ENCODE assay signal across 1 cellular context in the genomic region with DNA sequence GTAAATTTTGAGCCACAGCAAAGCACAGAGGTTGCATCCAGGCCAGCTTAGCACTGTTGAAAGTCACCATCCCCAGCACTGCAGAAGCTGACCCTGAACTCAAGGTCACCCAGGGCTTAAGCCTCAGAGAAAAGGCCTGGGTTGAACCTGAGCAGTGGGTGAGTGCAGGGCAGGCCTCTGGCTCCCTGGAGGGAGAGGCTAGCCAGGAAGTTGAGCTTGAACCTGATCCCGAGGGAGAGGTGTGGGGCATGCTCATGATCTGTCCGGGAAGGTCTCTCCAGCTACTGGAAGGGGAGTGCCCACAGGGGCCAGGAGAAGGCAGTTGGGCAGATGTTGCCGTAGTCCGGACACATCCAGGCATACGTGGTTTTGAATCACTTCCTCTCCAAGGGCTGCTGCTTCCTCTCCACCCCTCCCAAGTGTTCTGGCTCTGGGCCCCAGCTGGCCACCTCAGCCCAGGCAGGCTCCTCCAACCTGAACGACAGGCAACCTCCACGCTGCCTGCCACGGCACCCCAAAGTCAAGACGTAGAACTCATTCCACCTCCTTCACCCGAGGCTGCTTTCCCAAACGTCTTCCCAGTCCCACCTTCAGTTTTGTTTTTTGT.
TF ChIP-seq lines count a peak whose summit lies in the region.

No MANE protein-coding gene starts in this region.

TF ChIP-seq in HepG2, 621 proteins besides CTCF, POLR2A, EP300 and RAD21 (continued from another document and continues in another):
- peak; percentile 95 for TF ChIP-seq SAP130 (CRISPR knock-in tag; IDR thresholded peaks at IDR 0.05; ENCODE audit: low read depth)
- no peak for TF ChIP-seq CREB1 (IDR thresholded peaks at IDR 0.05)
- TF ChIP-seq CREB1 (CRISPR knock-in tag; IDR thresholded peaks at IDR 0.05) = no peak
- TF ChIP-seq ZC3H13 (CRISPR knock-in tag; IDR thresholded peaks at IDR 0.05) = peak; percentile 50; the same call in 1 of the 2 replicates
- TF ChIP-seq ZNF607 (CRISPR knock-in tag; IDR thresholded peaks at IDR 0.05; ENCODE audit: borderline replicate concordance) = 0 out of 2 replicates have a peak, but pooled peaks have one; percentile 60
- peak; percentile 93 for TF ChIP-seq HNF4A (CRISPR knock-in tag; IDR thresholded peaks at IDR 0.05)
- no peak for TF ChIP-seq MYNN (CRISPR knock-in tag; IDR thresholded peaks at IDR 0.05; ENCODE audit: low read depth)
- TF ChIP-seq IRF2 (CRISPR knock-in tag; IDR thresholded peaks at IDR 0.05) = peak; percentile 98
- no peak; the same call in 1 of the 2 replicates for TF ChIP-seq GFI1 (CRISPR knock-in tag; IDR thresholded peaks at IDR 0.05; ENCODE audit: borderline replicate concordance)
- no peak for TF ChIP-seq JARID2 (CRISPR knock-in tag; IDR thresholded peaks at IDR 0.05; ENCODE audit: insufficient replicate concordance)
- TF ChIP-seq TMF1 (CRISPR knock-in tag; IDR thresholded peaks at IDR 0.05; ENCODE audit: low read depth) = peak; percentile 89
- TF ChIP-seq NFIC (IDR thresholded peaks at IDR 0.05; ENCODE audit: low read length) = no peak
- 0 out of 2 replicates have a peak, but pooled peaks have one; percentile 46 for TF ChIP-seq ZNF3 (CRISPR knock-in tag; IDR thresholded peaks at IDR 0.05)
- TF ChIP-seq CENPT (CRISPR knock-in tag; IDR thresholded peaks at IDR 0.05; ENCODE audit: low read depth) = peak; percentile 57; the same call in 1 of the 2 replicates
- TF ChIP-seq, protein P1, sequence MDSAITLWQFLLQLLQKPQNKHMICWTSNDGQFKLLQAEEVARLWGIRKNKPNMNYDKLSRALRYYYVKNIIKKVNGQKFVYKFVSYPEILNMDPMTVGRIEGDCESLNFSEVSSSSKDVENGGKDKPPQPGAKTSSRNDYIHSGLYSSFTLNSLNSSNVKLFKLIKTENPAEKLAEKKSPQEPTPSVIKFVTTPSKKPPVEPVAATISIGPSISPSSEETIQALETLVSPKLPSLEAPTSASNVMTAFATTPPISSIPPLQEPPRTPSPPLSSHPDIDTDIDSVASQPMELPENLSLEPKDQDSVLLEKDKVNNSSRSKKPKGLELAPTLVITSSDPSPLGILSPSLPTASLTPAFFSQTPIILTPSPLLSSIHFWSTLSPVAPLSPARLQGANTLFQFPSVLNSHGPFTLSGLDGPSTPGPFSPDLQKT (CRISPR knock-in tag; IDR thresholded peaks at IDR 0.05; ENCODE audit: borderline replicate concordance) = no peak
- no peak for TF ChIP-seq ZNF24 (IDR thresholded peaks at IDR 0.05)
- TF ChIP-seq KLF16 (CRISPR knock-in tag; IDR thresholded peaks at IDR 0.05) = peak in 1 of 2 experiments; percentile 43; a peak in 1 of 4 replicates
- TF ChIP-seq, protein P2, sequence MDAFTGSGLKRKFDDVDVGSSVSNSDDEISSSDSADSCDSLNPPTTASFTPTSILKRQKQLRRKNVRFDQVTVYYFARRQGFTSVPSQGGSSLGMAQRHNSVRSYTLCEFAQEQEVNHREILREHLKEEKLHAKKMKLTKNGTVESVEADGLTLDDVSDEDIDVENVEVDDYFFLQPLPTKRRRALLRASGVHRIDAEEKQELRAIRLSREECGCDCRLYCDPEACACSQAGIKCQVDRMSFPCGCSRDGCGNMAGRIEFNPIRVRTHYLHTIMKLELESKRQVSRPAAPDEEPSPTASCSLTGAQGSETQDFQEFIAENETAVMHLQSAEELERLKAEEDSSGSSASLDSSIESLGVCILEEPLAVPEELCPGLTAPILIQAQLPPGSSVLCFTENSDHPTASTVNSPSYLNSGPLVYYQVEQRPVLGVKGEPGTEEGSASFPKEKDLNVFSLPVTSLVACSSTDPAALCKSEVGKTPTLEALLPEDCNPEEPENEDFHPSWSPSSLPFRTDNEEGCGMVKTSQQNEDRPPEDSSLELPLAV (CRISPR knock-in tag; conservative IDR thresholded peaks at IDR 0.05; ENCODE audit: low read depth) = no peak
- TF ChIP-seq, protein P3, sequence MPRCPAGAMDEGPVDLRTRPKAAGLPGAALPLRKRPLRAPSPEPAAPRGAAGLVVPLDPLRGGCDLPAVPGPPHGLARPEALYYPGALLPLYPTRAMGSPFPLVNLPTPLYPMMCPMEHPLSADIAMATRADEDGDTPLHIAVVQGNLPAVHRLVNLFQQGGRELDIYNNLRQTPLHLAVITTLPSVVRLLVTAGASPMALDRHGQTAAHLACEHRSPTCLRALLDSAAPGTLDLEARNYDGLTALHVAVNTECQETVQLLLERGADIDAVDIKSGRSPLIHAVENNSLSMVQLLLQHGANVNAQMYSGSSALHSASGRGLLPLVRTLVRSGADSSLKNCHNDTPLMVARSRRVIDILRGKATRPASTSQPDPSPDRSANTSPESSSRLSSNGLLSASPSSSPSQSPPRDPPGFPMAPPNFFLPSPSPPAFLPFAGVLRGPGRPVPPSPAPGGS (CRISPR knock-in tag; IDR thresholded peaks at IDR 0.05) = peak; percentile 96
- TF ChIP-seq CBFB (CRISPR knock-in tag; IDR thresholded peaks at IDR 0.05) = peak; percentile 70; the same call in 1 of the 2 replicates
- TF ChIP-seq, protein P4, sequence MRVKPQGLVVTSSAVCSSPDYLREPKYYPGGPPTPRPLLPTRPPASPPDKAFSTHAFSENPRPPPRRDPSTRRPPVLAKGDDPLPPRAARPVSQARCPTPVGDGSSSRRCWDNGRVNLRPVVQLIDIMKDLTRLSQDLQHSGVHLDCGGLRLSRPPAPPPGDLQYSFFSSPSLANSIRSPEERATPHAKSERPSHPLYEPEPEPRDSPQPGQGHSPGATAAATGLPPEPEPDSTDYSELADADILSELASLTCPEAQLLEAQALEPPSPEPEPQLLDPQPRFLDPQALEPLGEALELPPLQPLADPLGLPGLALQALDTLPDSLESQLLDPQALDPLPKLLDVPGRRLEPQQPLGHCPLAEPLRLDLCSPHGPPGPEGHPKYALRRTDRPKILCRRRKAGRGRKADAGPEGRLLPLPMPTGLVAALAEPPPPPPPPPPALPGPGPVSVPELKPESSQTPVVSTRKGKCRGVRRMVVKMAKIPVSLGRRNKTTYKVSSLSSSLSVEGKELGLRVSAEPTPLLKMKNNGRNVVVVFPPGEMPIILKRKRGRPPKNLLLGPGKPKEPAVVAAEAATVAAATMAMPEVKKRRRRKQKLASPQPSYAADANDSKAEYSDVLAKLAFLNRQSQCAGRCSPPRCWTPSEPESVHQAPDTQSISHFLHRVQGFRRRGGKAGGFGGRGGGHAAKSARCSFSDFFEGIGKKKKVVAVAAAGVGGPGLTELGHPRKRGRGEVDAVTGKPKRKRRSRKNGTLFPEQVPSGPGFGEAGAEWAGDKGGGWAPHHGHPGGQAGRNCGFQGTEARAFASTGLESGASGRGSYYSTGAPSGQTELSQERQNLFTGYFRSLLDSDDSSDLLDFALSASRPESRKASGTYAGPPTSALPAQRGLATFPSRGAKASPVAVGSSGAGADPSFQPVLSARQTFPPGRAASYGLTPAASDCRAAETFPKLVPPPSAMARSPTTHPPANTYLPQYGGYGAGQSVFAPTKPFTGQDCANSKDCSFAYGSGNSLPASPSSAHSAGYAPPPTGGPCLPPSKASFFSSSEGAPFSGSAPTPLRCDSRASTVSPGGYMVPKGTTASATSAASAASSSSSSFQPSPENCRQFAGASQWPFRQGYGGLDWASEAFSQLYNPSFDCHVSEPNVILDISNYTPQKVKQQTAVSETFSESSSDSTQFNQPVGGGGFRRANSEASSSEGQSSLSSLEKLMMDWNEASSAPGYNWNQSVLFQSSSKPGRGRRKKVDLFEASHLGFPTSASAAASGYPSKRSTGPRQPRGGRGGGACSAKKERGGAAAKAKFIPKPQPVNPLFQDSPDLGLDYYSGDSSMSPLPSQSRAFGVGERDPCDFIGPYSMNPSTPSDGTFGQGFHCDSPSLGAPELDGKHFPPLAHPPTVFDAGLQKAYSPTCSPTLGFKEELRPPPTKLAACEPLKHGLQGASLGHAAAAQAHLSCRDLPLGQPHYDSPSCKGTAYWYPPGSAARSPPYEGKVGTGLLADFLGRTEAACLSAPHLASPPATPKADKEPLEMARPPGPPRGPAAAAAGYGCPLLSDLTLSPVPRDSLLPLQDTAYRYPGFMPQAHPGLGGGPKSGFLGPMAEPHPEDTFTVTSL (CRISPR knock-in tag; IDR thresholded peaks at IDR 0.05; ENCODE audit: borderline replicate concordance) = no peak; the same call in 1 of the 2 replicates
- TF ChIP-seq ZBTB42 (CRISPR knock-in tag; IDR thresholded peaks at IDR 0.05) = peak; percentile 93; the same call in 1 of the 2 replicates
- TF ChIP-seq FOXM1 (CRISPR knock-in tag; IDR thresholded peaks at IDR 0.05) = 0 out of 2 replicates have a peak, but pooled peaks have one; percentile 14
- TF ChIP-seq MEIS2 (CRISPR knock-in tag; IDR thresholded peaks at IDR 0.05) = no peak; the same call in 1 of the 2 replicates
- TF ChIP-seq, protein P5, sequence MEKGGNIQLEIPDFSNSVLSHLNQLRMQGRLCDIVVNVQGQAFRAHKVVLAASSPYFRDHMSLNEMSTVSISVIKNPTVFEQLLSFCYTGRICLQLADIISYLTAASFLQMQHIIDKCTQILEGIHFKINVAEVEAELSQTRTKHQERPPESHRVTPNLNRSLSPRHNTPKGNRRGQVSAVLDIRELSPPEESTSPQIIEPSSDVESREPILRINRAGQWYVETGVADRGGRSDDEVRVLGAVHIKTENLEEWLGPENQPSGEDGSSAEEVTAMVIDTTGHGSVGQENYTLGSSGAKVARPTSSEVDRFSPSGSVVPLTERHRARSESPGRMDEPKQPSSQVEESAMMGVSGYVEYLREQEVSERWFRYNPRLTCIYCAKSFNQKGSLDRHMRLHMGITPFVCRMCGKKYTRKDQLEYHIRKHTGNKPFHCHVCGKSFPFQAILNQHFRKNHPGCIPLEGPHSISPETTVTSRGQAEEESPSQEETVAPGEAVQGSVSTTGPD (CRISPR knock-in tag; IDR thresholded peaks at IDR 0.05) = no peak
- TF ChIP-seq U2AF1 (optimal IDR thresholded peaks at IDR 0.05; ENCODE audit: low read depth, low read length) = no peak
- TF ChIP-seq CEBPG (CRISPR knock-in tag; IDR thresholded peaks at IDR 0.05) = peak; percentile 61
- TF ChIP-seq GLI4 (CRISPR knock-in tag; IDR thresholded peaks at IDR 0.05; ENCODE audit: borderline replicate concordance) = peak; percentile 99
- TF ChIP-seq IKZF1 (IDR thresholded peaks at IDR 0.05) = no peak
- peak; percentile 50 for TF ChIP-seq ZC3H4 (CRISPR knock-in tag; IDR thresholded peaks at IDR 0.05; ENCODE audit: borderline replicate concordance)
- TF ChIP-seq TBL1XR1 (IDR thresholded peaks at IDR 0.05; ENCODE audit: borderline replicate concordance, low read length, partially characterized antibody) = peak; percentile 100
- TF ChIP-seq, protein P6, sequence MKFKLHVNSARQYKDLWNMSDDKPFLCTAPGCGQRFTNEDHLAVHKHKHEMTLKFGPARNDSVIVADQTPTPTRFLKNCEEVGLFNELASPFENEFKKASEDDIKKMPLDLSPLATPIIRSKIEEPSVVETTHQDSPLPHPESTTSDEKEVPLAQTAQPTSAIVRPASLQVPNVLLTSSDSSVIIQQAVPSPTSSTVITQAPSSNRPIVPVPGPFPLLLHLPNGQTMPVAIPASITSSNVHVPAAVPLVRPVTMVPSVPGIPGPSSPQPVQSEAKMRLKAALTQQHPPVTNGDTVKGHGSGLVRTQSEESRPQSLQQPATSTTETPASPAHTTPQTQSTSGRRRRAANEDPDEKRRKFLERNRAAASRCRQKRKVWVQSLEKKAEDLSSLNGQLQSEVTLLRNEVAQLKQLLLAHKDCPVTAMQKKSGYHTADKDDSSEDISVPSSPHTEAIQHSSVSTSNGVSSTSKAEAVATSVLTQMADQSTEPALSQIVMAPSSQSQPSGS (CRISPR knock-in tag; IDR thresholded peaks at IDR 0.05) = peak; percentile 86
- TF ChIP-seq ZFP36L1 (CRISPR knock-in tag; IDR thresholded peaks at IDR 0.05) = no peak; the same call in 1 of the 2 replicates
- no peak for TF ChIP-seq TSC22D2 (CRISPR knock-in tag; IDR thresholded peaks at IDR 0.05; ENCODE audit: borderline replicate concordance)
- 0 out of 2 replicates have a peak, but pooled peaks have one; percentile 37 for TF ChIP-seq HIVEP1 (CRISPR knock-in tag; IDR thresholded peaks at IDR 0.05)
- TF ChIP-seq, protein P7, sequence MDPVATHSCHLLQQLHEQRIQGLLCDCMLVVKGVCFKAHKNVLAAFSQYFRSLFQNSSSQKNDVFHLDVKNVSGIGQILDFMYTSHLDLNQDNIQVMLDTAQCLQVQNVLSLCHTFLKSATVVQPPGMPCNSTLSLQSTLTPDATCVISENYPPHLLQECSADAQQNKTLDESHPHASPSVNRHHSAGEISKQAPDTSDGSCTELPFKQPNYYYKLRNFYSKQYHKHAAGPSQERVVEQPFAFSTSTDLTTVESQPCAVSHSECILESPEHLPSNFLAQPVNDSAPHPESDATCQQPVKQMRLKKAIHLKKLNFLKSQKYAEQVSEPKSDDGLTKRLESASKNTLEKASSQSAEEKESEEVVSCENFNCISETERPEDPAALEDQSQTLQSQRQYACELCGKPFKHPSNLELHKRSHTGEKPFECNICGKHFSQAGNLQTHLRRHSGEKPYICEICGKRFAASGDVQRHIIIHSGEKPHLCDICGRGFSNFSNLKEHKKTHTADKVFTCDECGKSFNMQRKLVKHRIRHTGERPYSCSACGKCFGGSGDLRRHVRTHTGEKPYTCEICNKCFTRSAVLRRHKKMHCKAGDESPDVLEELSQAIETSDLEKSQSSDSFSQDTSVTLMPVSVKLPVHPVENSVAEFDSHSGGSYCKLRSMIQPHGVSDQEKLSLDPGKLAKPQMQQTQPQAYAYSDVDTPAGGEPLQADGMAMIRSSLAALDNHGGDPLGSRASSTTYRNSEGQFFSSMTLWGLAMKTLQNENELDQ (CRISPR knock-in tag; IDR thresholded peaks at IDR 0.05; ENCODE audit: borderline replicate concordance) = no peak
- peak; percentile 99; the same call in 1 of the 2 replicates for TF ChIP-seq ZNF337 (CRISPR knock-in tag; IDR thresholded peaks at IDR 0.05; ENCODE audit: borderline replicate concordance, low read depth)
- TF ChIP-seq, protein P8, sequence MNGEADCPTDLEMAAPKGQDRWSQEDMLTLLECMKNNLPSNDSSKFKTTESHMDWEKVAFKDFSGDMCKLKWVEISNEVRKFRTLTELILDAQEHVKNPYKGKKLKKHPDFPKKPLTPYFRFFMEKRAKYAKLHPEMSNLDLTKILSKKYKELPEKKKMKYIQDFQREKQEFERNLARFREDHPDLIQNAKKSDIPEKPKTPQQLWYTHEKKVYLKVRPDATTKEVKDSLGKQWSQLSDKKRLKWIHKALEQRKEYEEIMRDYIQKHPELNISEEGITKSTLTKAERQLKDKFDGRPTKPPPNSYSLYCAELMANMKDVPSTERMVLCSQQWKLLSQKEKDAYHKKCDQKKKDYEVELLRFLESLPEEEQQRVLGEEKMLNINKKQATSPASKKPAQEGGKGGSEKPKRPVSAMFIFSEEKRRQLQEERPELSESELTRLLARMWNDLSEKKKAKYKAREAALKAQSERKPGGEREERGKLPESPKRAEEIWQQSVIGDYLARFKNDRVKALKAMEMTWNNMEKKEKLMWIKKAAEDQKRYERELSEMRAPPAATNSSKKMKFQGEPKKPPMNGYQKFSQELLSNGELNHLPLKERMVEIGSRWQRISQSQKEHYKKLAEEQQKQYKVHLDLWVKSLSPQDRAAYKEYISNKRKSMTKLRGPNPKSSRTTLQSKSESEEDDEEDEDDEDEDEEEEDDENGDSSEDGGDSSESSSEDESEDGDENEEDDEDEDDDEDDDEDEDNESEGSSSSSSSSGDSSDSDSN (CRISPR knock-in tag; IDR thresholded peaks at IDR 0.05) = peak; percentile 88
- TF ChIP-seq JDP2 (CRISPR knock-in tag; IDR thresholded peaks at IDR 0.05; ENCODE audit: borderline replicate concordance) = no peak
- TF ChIP-seq ZNF333 (CRISPR knock-in tag; IDR thresholded peaks at IDR 0.05; ENCODE audit: borderline replicate concordance) = no peak
- TF ChIP-seq CBX5 (CRISPR knock-in tag; IDR thresholded peaks at IDR 0.05; ENCODE audit: borderline replicate concordance) = peak; percentile 88; the same call in 1 of the 2 replicates
